1 cellular context compared by ENCODE assay signal in genomic region chr19:18317998-18318800, GRCh38.
TF ChIP-seq lines count a peak whose summit lies in the region.

No MANE protein-coding gene starts in this region.

TF ChIP-seq in HepG2, 621 proteins besides CTCF, POLR2A, EP300 and RAD21 (continued from another document):
- peak; percentile 72 for TF ChIP-seq PAXIP1 (CRISPR knock-in tag; conservative IDR thresholded peaks at IDR 0.05)
- peak; percentile 71 for TF ChIP-seq HNF4A (CRISPR knock-in tag; IDR thresholded peaks at IDR 0.05)
- TF ChIP-seq TFE3 (CRISPR knock-in tag; IDR thresholded peaks at IDR 0.05) = no peak
- peak; percentile 35; the same call in 1 of the 2 replicates for TF ChIP-seq ZMYM4 (CRISPR knock-in tag; IDR thresholded peaks at IDR 0.05)
- TF ChIP-seq AKAP8 (CRISPR knock-in tag; IDR thresholded peaks at IDR 0.05) = peak; percentile 24; the same call in 1 of the 2 replicates
- peak; percentile 42 for TF ChIP-seq BCL6 (CRISPR knock-in tag; IDR thresholded peaks at IDR 0.05)
- no peak for TF ChIP-seq ZNF430 (CRISPR knock-in tag; IDR thresholded peaks at IDR 0.05)
- TF ChIP-seq ZNF230 (CRISPR knock-in tag; IDR thresholded peaks at IDR 0.05) = peak; percentile 91
- peak; percentile 50 for TF ChIP-seq FOSL2 (CRISPR knock-in tag; IDR thresholded peaks at IDR 0.05)
- TF ChIP-seq ZKSCAN8 (CRISPR knock-in tag; IDR thresholded peaks at IDR 0.05; ENCODE audit: borderline replicate concordance) = peak; percentile 35; the same call in 1 of the 2 replicates
- peak; percentile 46; the same call in 1 of the 2 replicates for TF ChIP-seq ZNF788 (CRISPR knock-in tag; IDR thresholded peaks at IDR 0.05; ENCODE audit: borderline replicate concordance)
- peak; percentile 29; the same call in 1 of the 2 replicates for TF ChIP-seq YEATS4 (CRISPR knock-in tag; IDR thresholded peaks at IDR 0.05; ENCODE audit: borderline replicate concordance)
